Comparison of ENCODE assay signal across 17 cellular contexts in genomic region chr13:44493213-44493812, GRCh38.
"Had no signal": no experiment of that assay in that cellular context is flagged by ENCODE, and none has a peak within 500 bp of the region (broad histone marks: within the 10 kb centered on the region; RNA-seq: fewer than 3 reads in every experiment).

No MANE protein-coding gene starts in this region.

- H3K4me1 ChIP-seq: foreskin keratinocyte had no signal

- H3K27ac ChIP-seq: brain microvascular endothelial cell, foreskin keratinocyte, parathyroid adenoma, tibial artery had no signal

- H3K4me3 ChIP-seq: lung, tibial artery had no signal

- H3K27me3 ChIP-seq: brain microvascular endothelial cell, foreskin keratinocyte, tibial artery had no signal

- H3K36me3 ChIP-seq: brain microvascular endothelial cell had no signal

- H3K4me3 Mint-ChIP-seq: activated T-helper 1 cell treated with anti-CD3 and anti-CD28 coated beads, Interleukin-12 subunit alpha, Interleukin-12 subunit beta, Interleukin-2, Interleukin-4 antibody, amounts not matched to agents 30 ng/mL and 10 ng/mL and 1 ng/mL, durations not matched to agents 14 hours and 24 hours and 36 hours; stimulated activated naive B cell treated with anti-CD40 and anti-IgM and Interleukin-4, amounts not matched to agents 10 μg/mL and 1 μg/mL and 100 μg/mL, for 72 hours had no signal

- H3K27me3 Mint-ChIP-seq: stimulated activated naive B cell treated with anti-CD40 and anti-IgM and Interleukin-4, amounts not matched to agents 10 μg/mL and 1 μg/mL and 100 μg/mL, for 72 hours had no signal

- DNase-seq: activated CD4-positive, alpha-beta T cell treated with anti-CD3 and anti-CD28 coated beads, Interleukin-2, amount 50 U/mL, for 1 hour; activated naive CD4-positive, alpha-beta T cell treated with Interleukin-2 at 50 U/mL for 16 hours; anterior cingulate cortex; brain microvascular endothelial cell; effector memory CD4-positive, alpha-beta T cell; foreskin keratinocyte; head of caudate nucleus; left colon; midbrain; retina; stimulated activated CD4-positive, alpha-beta T cell treated with anti-CD3 and anti-CD28 coated beads, Interleukin-2, amount 100 ng/mL, for 48 hours; stimulated activated naive B cell treated with anti-CD40 and anti-IgM and Interleukin-4, amounts not matched to agents 10 μg/mL and 1 μg/mL and 100 μg/mL, for 72 hours; tibial artery had no signal

- H3K9me3 ChIP-seq: tibial artery had no signal

- ATAC-seq: activated CD4-positive, CD25-positive, alpha-beta regulatory T cell treated with anti-CD3 and anti-CD28 coated beads, Interleukin-2, amount 50 U/mL, for 24 hours; foreskin keratinocyte; left colon; stimulated activated naive B cell treated with anti-CD40 and anti-IgM and Interleukin-4, amounts not matched to agents 10 μg/mL and 1 μg/mL and 100 μg/mL, for 72 hours had no signal

- H3K27ac Mint-ChIP-seq: activated T-helper 1 cell treated with anti-CD3 and anti-CD28 coated beads, Interleukin-12 subunit alpha, Interleukin-12 subunit beta, Interleukin-2, Interleukin-4 antibody, amounts not matched to agents 30 ng/mL and 10 ng/mL and 1 ng/mL, durations not matched to agents 14 hours and 24 hours and 36 hours; stimulated activated naive B cell treated with anti-CD40 and anti-IgM and Interleukin-4, amounts not matched to agents 10 μg/mL and 1 μg/mL and 100 μg/mL, for 72 hours had no signal
